In the genomic region with DNA sequence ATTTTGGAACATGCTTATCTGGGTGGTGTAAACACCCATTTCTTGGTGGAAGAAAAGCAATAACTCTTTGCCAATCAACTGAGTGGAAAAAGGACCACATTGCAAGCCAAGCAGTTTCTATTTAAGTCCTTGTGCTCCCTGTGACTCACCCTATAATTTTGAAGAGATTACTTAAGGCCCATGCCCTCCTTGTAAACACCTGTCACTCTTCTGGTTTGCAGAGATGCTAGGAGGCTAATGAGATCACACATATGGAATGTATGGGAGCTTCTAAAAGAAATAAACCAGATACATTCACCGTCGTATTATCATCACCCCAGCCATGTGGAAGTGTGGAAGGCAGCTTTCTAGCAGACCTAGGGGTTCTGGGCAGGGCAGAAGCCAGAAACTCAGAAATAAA, we compare ENCODE assay signal across 9 cellular contexts.
DNase-seq lines count a peak whose midpoint lies in the region; ATAC-seq and TF ChIP-seq lines count a peak whose summit lies in the region.
"Had no signal": no experiment of that assay in that cellular context is flagged by ENCODE, and none has a peak within 500 bp of the region (broad histone marks: within the 10 kb centered on the region; RNA-seq: fewer than 3 reads in every experiment).

No MANE protein-coding gene starts in this region.

- intact Hi-C loops in body of pancreas (cut with DNase I), result no loop called here

- H3K23ac ChIP-seq in neuronal stem cell (ENCODE audit: low read depth, low read length, poor library complexity), result no peak overlapping the region

- no peak overlapping the region for H3K18ac ChIP-seq in neuronal stem cell (ENCODE audit: low read length)

- H2AFZ ChIP-seq in neuronal stem cell (ENCODE audit: low read length), result no peak overlapping the region

- H3K4me3 ChIP-seq in body of pancreas (no peak overlapping the region), neuronal stem cell (ENCODE audit: low read length in 2 of 2) (no peak overlapping the region)
- H3K4me3 ChIP-seq: cardiac muscle cell had no signal

- H3K4ac ChIP-seq in neuronal stem cell (ENCODE audit: low read length), result no peak overlapping the region

- no peak for TF ChIP-seq POLR2A in body of pancreas (IDR thresholded peaks at IDR 0.05)

- no peak overlapping the region for H2AK5ac ChIP-seq in neuronal stem cell (ENCODE audit: low read depth, low read length)

- no peaks in the 10 kb centered on the region for H3K36me3 ChIP-seq in body of pancreas (replicated peaks in 1 of 2; ENCODE audit: insufficient read depth in 1 of 2, low read depth in 2 of 2)
- H3K36me3 ChIP-seq in neuronal stem cell (replicated peaks in 1 of 2; ENCODE audit: control insufficient read depth in 2 of 2, insufficient read depth in 2 of 2, low read length in 2 of 2), result no peaks in the 10 kb centered on the region
- H3K36me3 ChIP-seq: cardiac muscle cell had no signal

- WGBS in body of pancreas, 2 donors, result 76 to 88% methylated on average over 2 of the region's 2 CpGs
- WGBS in neuronal stem cell (ENCODE audit: extremely low coverage in 2 of 2, insufficient read length in 2 of 2, insufficient replicate concordance in 1 of 2), 2 donors, result no CpG with 5 or more reads among the region's 2 CpGs

- peak; percentile 38 for ATAC-seq in body of pancreas

- H2BK5ac ChIP-seq in neuronal stem cell (ENCODE audit: low read length), result no peak overlapping the region

- H2BK15ac ChIP-seq in neuronal stem cell (ENCODE audit: low read length), result no peak overlapping the region

- no peak overlapping the region for H4K91ac ChIP-seq in neuronal stem cell (ENCODE audit: low read depth, low read length, poor library complexity)

- H3K4me1 ChIP-seq in body of pancreas (peaks cover 20% of the 10 kb centered on the region), neuronal stem cell (ENCODE audit: control insufficient read depth in 2 of 2, insufficient read depth in 1 of 2, low read depth in 1 of 2, low read length in 2 of 2) (no peaks in the 10 kb centered on the region)

- H4K8ac ChIP-seq in neuronal stem cell (ENCODE audit: low read depth, low read length), result no peak overlapping the region

- TF ChIP-seq CTCF in body of pancreas (IDR thresholded peaks at IDR 0.05), result no peak

- no peaks in the 10 kb centered on the region for H3K27me3 ChIP-seq in body of pancreas
- peaks cover 0 to 5% (median 0%) of the 10 kb centered on the region in 3 experiments for H3K27me3 ChIP-seq in neuronal stem cell (ENCODE audit: control insufficient read depth in 3 of 3, insufficient read depth in 3 of 3, low read depth in 1 of 3, low read length in 3 of 3)
- H3K27me3 ChIP-seq: cardiac muscle cell had no signal

- no peak overlapping the region for H3K9ac ChIP-seq in neuronal stem cell (ENCODE audit: low read depth, low read length, poor library complexity)

- no peak overlapping the region for H3K14ac ChIP-seq in neuronal stem cell (ENCODE audit: low read length)

- H3K9me3 ChIP-seq in body of pancreas, result no peaks in the 10 kb centered on the region
- H3K9me3 ChIP-seq in neuronal stem cell (replicated peaks in 1 of 2; ENCODE audit: control insufficient read depth in 2 of 2, insufficient read depth in 1 of 2, low read depth in 1 of 2, low read length in 2 of 2), result no peaks in the 10 kb centered on the region

- H2BK120ac ChIP-seq in neuronal stem cell (ENCODE audit: low read depth, low read length), result no peak overlapping the region

- no peak overlapping the region for H2BK12ac ChIP-seq in neuronal stem cell (ENCODE audit: low read length)

- H3K4me2 ChIP-seq in neuronal stem cell (ENCODE audit: insufficient read depth, low read length, poor library complexity, severe bottlenecking), result no peak overlapping the region

- DNase-seq in DMS 273 (lab: John Stamatoyannopoulos, UW; ENCODE audit: unreplicated experiment), result peak; percentile 78
- peak; percentile 98 for DNase-seq in M059J (ENCODE audit: low read depth)
- no peak for DNase-seq in body of pancreas
- peak; percentile 75 for DNase-seq in non-pigmented ciliary epithelial cell (ENCODE audit: low read depth)
- no peak for DNase-seq in medulla oblongata (ENCODE audit: extremely low spot score)
- DNase-seq in globus pallidus (ENCODE audit: low spot score), result no peak
- no peak for DNase-seq in NCI-H774 (lab: John Stamatoyannopoulos, UW)
- no peak for DNase-seq in neuronal stem cell (ENCODE audit: low spot score)

- no peaks in the 10 kb centered on the region for H3K79me1 ChIP-seq in neuronal stem cell (ENCODE audit: low read depth, low read length)

- H3K27ac ChIP-seq in body of pancreas, result peak overlapping the region in 1 of 4 donors; percentile 28
- no peak overlapping the region for H3K27ac ChIP-seq in neuronal stem cell (replicated peaks; ENCODE audit: low read length)
- H3K27ac ChIP-seq: cardiac muscle cell had no signal

Comparison
In these comparisons a context has a peak if more than half of its experiments do, and no peak if none do; other contexts are left out.
1. DNase-seq: peak in DMS 273 (single experiment), M059J (single experiment) and non-pigmented ciliary epithelial cell (single experiment); none in body of pancreas (0 of 4), medulla oblongata (single experiment), globus pallidus (single experiment), NCI-H774 (single experiment) and neuronal stem cell (single experiment).